ENCODE assay signal across 31 cellular contexts in genomic region chr13:69485991-69486592, GRCh38.
"Had no signal": no experiment of that assay in that cellular context is flagged by ENCODE, and none has a peak within 500 bp of the region (broad histone marks: within the 10 kb centered on the region; RNA-seq: fewer than 3 reads in every experiment).

No MANE protein-coding gene starts in this region.

- H3K4me1 ChIP-seq: adrenal gland, body of pancreas, esophagus muscularis mucosa, foreskin keratinocyte, gastrocnemius medialis, heart left ventricle had no signal

- H3K9me3 Mint-ChIP-seq: activated naive CD4-positive, alpha-beta T cell treated with anti-CD3 and anti-CD28 coated beads, Interleukin-2, amount 50 U/mL, for 24 hours had no signal

- H3K36me3 ChIP-seq: adrenal gland, esophagus muscularis mucosa, gastrocnemius medialis, heart left ventricle had no signal

- DNase-seq: activated CD4-positive, alpha-beta memory T cell treated with anti-CD3 and anti-CD28 coated beads for 36 hours; activated CD4-positive, alpha-beta T cell treated with anti-CD3 and anti-CD28 coated beads for 36 hours; activated CD4-positive, alpha-beta T cell treated with anti-CD3 and anti-CD28 coated beads, Interleukin-2, amount 10 ng/mL, durations not matched to agents 24 days and 14 days; activated CD4-positive, CD25-positive, alpha-beta regulatory T cell; activated CD4-positive, CD25-positive, alpha-beta regulatory T cell treated with anti-CD3 and anti-CD28 coated beads, Interleukin-2, amount 50 U/mL, for 72 hours; activated CD8-positive, alpha-beta memory T cell treated with anti-CD3 and anti-CD28 coated beads, Interleukin-2, amount 10 ng/mL, durations not matched to agents 7 days and 5 days; activated CD8-positive, alpha-beta memory T cell treated with anti-CD3 and anti-CD28 coated beads, Interleukin-2, amount 50 U/mL, for 4 hours; activated CD8-positive, alpha-beta T cell treated with anti-CD3 and anti-CD28 coated beads, Interleukin-2, amount 10 ng/mL, durations not matched to agents 7 days and 5 days; activated effector memory CD4-positive, alpha-beta T cell treated with anti-CD3 and anti-CD28 coated beads, Interleukin-2, amount 50 U/mL, for 16 hours; activated naive CD4-positive, alpha-beta T cell treated with anti-CD3 and anti-CD28 coated beads for 36 hours; activated naive CD8-positive, alpha-beta T cell treated with anti-CD3 and anti-CD28 coated beads for 36 hours; activated naive CD8-positive, alpha-beta T cell treated with anti-CD3 and anti-CD28 coated beads, Interleukin-2, amount 50 U/mL, for 24 hours; activated T-cell treated with anti-CD3 and anti-CD28 coated beads, Interleukin-2, amount 50 U/mL, for 1 hour; activated T-cell treated with anti-CD3 and anti-CD28 coated beads, Interleukin-2, amount 50 U/mL, for 48 hours; adrenal gland; amygdala; aorta; body of pancreas; caudate nucleus; cortex of kidney; dermis blood vessel endothelial cell; effector CD8-positive, alpha-beta T cell; foreskin keratinocyte; gastrocnemius medialis; glutamatergic neuron; heart left ventricle; T-helper 2 cell had no signal

- H3K4me1 Mint-ChIP-seq: activated CD4-positive, alpha-beta T cell treated with anti-CD3 and anti-CD28 coated beads for 36 hours; activated CD4-positive, alpha-beta T cell treated with anti-CD3 and anti-CD28 coated beads, Interleukin-2, amount 10 ng/mL, durations not matched to agents 24 days and 14 days; activated CD8-positive, alpha-beta memory T cell treated with anti-CD3 and anti-CD28 coated beads, Interleukin-2, amount 10 ng/mL, durations not matched to agents 7 days and 5 days; activated naive CD4-positive, alpha-beta T cell treated with anti-CD3 and anti-CD28 coated beads, Interleukin-2, amount 50 U/mL, for 24 hours; activated naive CD8-positive, alpha-beta T cell treated with anti-CD3 and anti-CD28 coated beads for 36 hours; activated naive CD8-positive, alpha-beta T cell treated with anti-CD3 and anti-CD28 coated beads, Interleukin-2, amount 50 U/mL, for 24 hours had no signal

- H3K27ac Mint-ChIP-seq: activated CD4-positive, alpha-beta memory T cell treated with anti-CD3 and anti-CD28 coated beads for 36 hours; activated CD4-positive, alpha-beta T cell treated with anti-CD3 and anti-CD28 coated beads for 36 hours; activated CD4-positive, alpha-beta T cell treated with anti-CD3 and anti-CD28 coated beads, Interleukin-2, amount 10 ng/mL, durations not matched to agents 24 days and 14 days; activated CD8-positive, alpha-beta memory T cell treated with anti-CD3 and anti-CD28 coated beads, Interleukin-2, amount 10 ng/mL, durations not matched to agents 7 days and 5 days; activated CD8-positive, alpha-beta T cell treated with anti-CD3 and anti-CD28 coated beads, Interleukin-2, amount 10 ng/mL, durations not matched to agents 7 days and 5 days; activated naive CD4-positive, alpha-beta T cell treated with anti-CD3 and anti-CD28 coated beads for 36 hours; activated naive CD4-positive, alpha-beta T cell treated with anti-CD3 and anti-CD28 coated beads, Interleukin-2, amount 50 U/mL, for 24 hours; activated naive CD8-positive, alpha-beta T cell treated with anti-CD3 and anti-CD28 coated beads for 36 hours; activated naive CD8-positive, alpha-beta T cell treated with anti-CD3 and anti-CD28 coated beads, Interleukin-2, amount 50 U/mL, for 24 hours; activated T-helper 1 cell treated with anti-CD3 and anti-CD28 coated beads, Interleukin-12 subunit alpha, Interleukin-12 subunit beta, Interleukin-2, Interleukin-4 antibody, amounts not matched to agents 30 ng/mL and 10 ng/mL and 1 ng/mL, durations not matched to agents 14 hours and 24 hours and 36 hours; activated T-helper 2 cell treated with anti-CD3 and anti-CD28 coated beads, Interferon-gamma antibody, Interleukin-2, Interleukin-4, amounts not matched to agents 10 μg/mL and 5 μg/mL and 100 μg/mL, durations not matched to agents 14 hours and 24 hours and 36 hours had no signal

- H3K4me3 ChIP-seq: adrenal gland, body of pancreas, esophagus muscularis mucosa, gastrocnemius medialis, heart left ventricle had no signal

- H3K36me3 Mint-ChIP-seq: activated CD4-positive, alpha-beta memory T cell treated with anti-CD3 and anti-CD28 coated beads for 36 hours; activated CD8-positive, alpha-beta memory T cell treated with anti-CD3 and anti-CD28 coated beads, Interleukin-2, amount 10 ng/mL, durations not matched to agents 7 days and 5 days; activated naive CD4-positive, alpha-beta T cell treated with anti-CD3 and anti-CD28 coated beads, Interleukin-2, amount 50 U/mL, for 24 hours; activated naive CD8-positive, alpha-beta T cell treated with anti-CD3 and anti-CD28 coated beads for 36 hours had no signal

- H3K9me3 ChIP-seq: adrenal gland, body of pancreas, gastrocnemius medialis had no signal

- H3K27me3 Mint-ChIP-seq: activated CD4-positive, alpha-beta memory T cell treated with anti-CD3 and anti-CD28 coated beads for 36 hours; activated CD4-positive, alpha-beta T cell treated with anti-CD3 and anti-CD28 coated beads for 36 hours; activated CD4-positive, alpha-beta T cell treated with anti-CD3 and anti-CD28 coated beads, Interleukin-2, amount 10 ng/mL, durations not matched to agents 24 days and 14 days; activated CD8-positive, alpha-beta memory T cell treated with anti-CD3 and anti-CD28 coated beads, Interleukin-2, amount 10 ng/mL, durations not matched to agents 7 days and 5 days; activated naive CD4-positive, alpha-beta T cell treated with anti-CD3 and anti-CD28 coated beads, Interleukin-2, amount 50 U/mL, for 24 hours; activated naive CD8-positive, alpha-beta T cell treated with anti-CD3 and anti-CD28 coated beads for 36 hours; activated naive CD8-positive, alpha-beta T cell treated with anti-CD3 and anti-CD28 coated beads, Interleukin-2, amount 50 U/mL, for 24 hours had no signal

- H3K27me3 ChIP-seq: adrenal gland, body of pancreas, esophagus muscularis mucosa, foreskin keratinocyte, gastrocnemius medialis, heart left ventricle had no signal

- ATAC-seq: activated CD4-positive, alpha-beta T cell treated with anti-CD3 and anti-CD28 coated beads for 36 hours; activated CD8-positive, alpha-beta memory T cell treated with anti-CD3 and anti-CD28 coated beads, Interleukin-2, amount 10 ng/mL, durations not matched to agents 7 days and 5 days; activated CD8-positive, alpha-beta T cell treated with anti-CD3 and anti-CD28 coated beads, Interleukin-2, amount 10 ng/mL, durations not matched to agents 7 days and 5 days; activated naive CD8-positive, alpha-beta T cell treated with anti-CD3 and anti-CD28 coated beads, Interleukin-2, amount 50 U/mL, for 24 hours; body of pancreas; foreskin keratinocyte; gastrocnemius medialis; heart left ventricle had no signal

- H3K27ac ChIP-seq: adrenal gland, body of pancreas, esophagus muscularis mucosa, foreskin keratinocyte, gastrocnemius medialis, heart left ventricle had no signal

- H3K4me3 Mint-ChIP-seq: activated CD4-positive, alpha-beta memory T cell treated with anti-CD3 and anti-CD28 coated beads for 36 hours; activated CD4-positive, alpha-beta T cell treated with anti-CD3 and anti-CD28 coated beads for 36 hours; activated CD4-positive, alpha-beta T cell treated with anti-CD3 and anti-CD28 coated beads, Interleukin-2, amount 10 ng/mL, durations not matched to agents 24 days and 14 days; activated CD8-positive, alpha-beta memory T cell treated with anti-CD3 and anti-CD28 coated beads, Interleukin-2, amount 10 ng/mL, durations not matched to agents 7 days and 5 days; activated CD8-positive, alpha-beta T cell treated with anti-CD3 and anti-CD28 coated beads, Interleukin-2, amount 10 ng/mL, durations not matched to agents 7 days and 5 days; activated naive CD4-positive, alpha-beta T cell treated with anti-CD3 and anti-CD28 coated beads for 36 hours; activated naive CD4-positive, alpha-beta T cell treated with anti-CD3 and anti-CD28 coated beads, Interleukin-2, amount 50 U/mL, for 24 hours; activated naive CD8-positive, alpha-beta T cell treated with anti-CD3 and anti-CD28 coated beads for 36 hours; activated naive CD8-positive, alpha-beta T cell treated with anti-CD3 and anti-CD28 coated beads, Interleukin-2, amount 50 U/mL, for 24 hours; activated T-helper 1 cell treated with anti-CD3 and anti-CD28 coated beads, Interleukin-12 subunit alpha, Interleukin-12 subunit beta, Interleukin-2, Interleukin-4 antibody, amounts not matched to agents 30 ng/mL and 10 ng/mL and 1 ng/mL, durations not matched to agents 14 hours and 24 hours and 36 hours had no signal
